Comparison of ENCODE assay signal across 1 cellular context in genomic region chr5:141874262-141874964, GRCh38.
TF ChIP-seq lines count a peak whose summit lies in the region.

No MANE protein-coding gene starts in this region.

TF ChIP-seq in HepG2, 621 proteins besides CTCF, POLR2A, EP300 and RAD21 (continued from another document and continues in another):
- TF ChIP-seq SYNCRIP (IDR thresholded peaks at IDR 0.05; ENCODE audit: insufficient read depth, low read depth, low read length) (no peak), ZNF205 (CRISPR knock-in tag; IDR thresholded peaks at IDR 0.05) (no peak), ZNF362 (CRISPR knock-in tag; IDR thresholded peaks at IDR 0.05; ENCODE audit: borderline replicate concordance) (no peak), TSC22D2 (CRISPR knock-in tag; IDR thresholded peaks at IDR 0.05; ENCODE audit: borderline replicate concordance) (no peak), KDM6A (CRISPR knock-in tag; IDR thresholded peaks at IDR 0.05; ENCODE audit: low read depth) (0 out of 2 replicates have a peak, but pooled peaks have one; percentile 7), ZFP36L2 (CRISPR knock-in tag; IDR thresholded peaks at IDR 0.05) (no peak), AHR (CRISPR knock-in tag; IDR thresholded peaks at IDR 0.05) (no peak), HNRNPH1 (optimal IDR thresholded peaks at IDR 0.05; ENCODE audit: low read depth, low read length) (no peak), RERE (CRISPR knock-in tag; IDR thresholded peaks at IDR 0.05; ENCODE audit: low read depth) (no peak), POLR2G (IDR thresholded peaks at IDR 0.05; ENCODE audit: low read depth, low read length) (no peak), ZNF792 (CRISPR knock-in tag; IDR thresholded peaks at IDR 0.05) (no peak), RXRB (CRISPR knock-in tag; IDR thresholded peaks at IDR 0.05; ENCODE audit: borderline replicate concordance) (peak; percentile 38), REPIN1 (CRISPR knock-in tag; IDR thresholded peaks at IDR 0.05; ENCODE audit: borderline replicate concordance, low read depth) (no peak), ZNF747 (CRISPR knock-in tag; IDR thresholded peaks at IDR 0.05; ENCODE audit: borderline replicate concordance) (no peak), DPF2 (CRISPR knock-in tag; IDR thresholded peaks at IDR 0.05; ENCODE audit: borderline replicate concordance, low read depth) (no peak), CBX1 (IDR thresholded peaks at IDR 0.05; ENCODE audit: low read depth) (no peak), NFYB (CRISPR knock-in tag; IDR thresholded peaks at IDR 0.05) (no peak), TGIF2 (CRISPR knock-in tag; IDR thresholded peaks at IDR 0.05) (no peak), TBL1XR1 (IDR thresholded peaks at IDR 0.05; ENCODE audit: borderline replicate concordance, low read length, partially characterized antibody) (no peak), MAFG (CRISPR knock-in tag; IDR thresholded peaks at IDR 0.05) (no peak), BRCA1 (CRISPR knock-in tag; IDR thresholded peaks at IDR 0.05) (no peak), ZNF225 (CRISPR knock-in tag; IDR thresholded peaks at IDR 0.05) (no peak), MXD1 (CRISPR knock-in tag; IDR thresholded peaks at IDR 0.05) (no peak), HOXA7 (CRISPR knock-in tag; IDR thresholded peaks at IDR 0.05) (no peak), ZFP90 (CRISPR knock-in tag; IDR thresholded peaks at IDR 0.05; ENCODE audit: borderline replicate concordance) (no peak), MED8 (CRISPR knock-in tag; IDR thresholded peaks at IDR 0.05; ENCODE audit: insufficient replicate concordance) (no peak), ZBTB42 (CRISPR knock-in tag; IDR thresholded peaks at IDR 0.05) (no peak), HIC2 (CRISPR knock-in tag; IDR thresholded peaks at IDR 0.05; ENCODE audit: low read depth) (peak; percentile 93; the same call in 1 of the 2 replicates), ZNF547 (CRISPR knock-in tag; IDR thresholded peaks at IDR 0.05) (no peak), ZNF101 (CRISPR knock-in tag; IDR thresholded peaks at IDR 0.05; ENCODE audit: borderline replicate concordance, low read depth) (no peak), ZNF761 (CRISPR knock-in tag; conservative IDR thresholded peaks at IDR 0.05) (no peak), EEA1 (CRISPR knock-in tag; IDR thresholded peaks at IDR 0.05; ENCODE audit: borderline replicate concordance) (no peak), ZNF674 (CRISPR knock-in tag; IDR thresholded peaks at IDR 0.05; ENCODE audit: low read depth) (no peak), ZNF383 (CRISPR knock-in tag; IDR thresholded peaks at IDR 0.05; ENCODE audit: borderline replicate concordance) (no peak), HDAC1 (CRISPR knock-in tag; IDR thresholded peaks at IDR 0.05) (peak; percentile 67; the same call in 1 of the 2 replicates), SP5 (CRISPR knock-in tag; IDR thresholded peaks at IDR 0.05; ENCODE audit: borderline replicate concordance, low read depth) (no peak), JUN (CRISPR knock-in tag; IDR thresholded peaks at IDR 0.05) (no peak), MLXIP (CRISPR knock-in tag; IDR thresholded peaks at IDR 0.05; ENCODE audit: borderline replicate concordance) (no peak), ZNF460 (CRISPR knock-in tag; IDR thresholded peaks at IDR 0.05; ENCODE audit: borderline replicate concordance) (no peak), ZNF646 (CRISPR knock-in tag; IDR thresholded peaks at IDR 0.05) (peak; percentile 41; the same call in 1 of the 2 replicates), NCOA5 (CRISPR knock-in tag; IDR thresholded peaks at IDR 0.05) (no peak), TEAD3 (CRISPR knock-in tag; optimal IDR thresholded peaks at IDR 0.05; ENCODE audit: borderline replicate concordance) (no peak), DNMT3B (CRISPR knock-in tag; conservative IDR thresholded peaks at IDR 0.05) (no peak), RARA (CRISPR knock-in tag; IDR thresholded peaks at IDR 0.05) (peak; percentile 27; the same call in 1 of the 2 replicates), MXD4 (CRISPR knock-in tag; IDR thresholded peaks at IDR 0.05) (no peak)
- TF ChIP-seq, protein P1, sequence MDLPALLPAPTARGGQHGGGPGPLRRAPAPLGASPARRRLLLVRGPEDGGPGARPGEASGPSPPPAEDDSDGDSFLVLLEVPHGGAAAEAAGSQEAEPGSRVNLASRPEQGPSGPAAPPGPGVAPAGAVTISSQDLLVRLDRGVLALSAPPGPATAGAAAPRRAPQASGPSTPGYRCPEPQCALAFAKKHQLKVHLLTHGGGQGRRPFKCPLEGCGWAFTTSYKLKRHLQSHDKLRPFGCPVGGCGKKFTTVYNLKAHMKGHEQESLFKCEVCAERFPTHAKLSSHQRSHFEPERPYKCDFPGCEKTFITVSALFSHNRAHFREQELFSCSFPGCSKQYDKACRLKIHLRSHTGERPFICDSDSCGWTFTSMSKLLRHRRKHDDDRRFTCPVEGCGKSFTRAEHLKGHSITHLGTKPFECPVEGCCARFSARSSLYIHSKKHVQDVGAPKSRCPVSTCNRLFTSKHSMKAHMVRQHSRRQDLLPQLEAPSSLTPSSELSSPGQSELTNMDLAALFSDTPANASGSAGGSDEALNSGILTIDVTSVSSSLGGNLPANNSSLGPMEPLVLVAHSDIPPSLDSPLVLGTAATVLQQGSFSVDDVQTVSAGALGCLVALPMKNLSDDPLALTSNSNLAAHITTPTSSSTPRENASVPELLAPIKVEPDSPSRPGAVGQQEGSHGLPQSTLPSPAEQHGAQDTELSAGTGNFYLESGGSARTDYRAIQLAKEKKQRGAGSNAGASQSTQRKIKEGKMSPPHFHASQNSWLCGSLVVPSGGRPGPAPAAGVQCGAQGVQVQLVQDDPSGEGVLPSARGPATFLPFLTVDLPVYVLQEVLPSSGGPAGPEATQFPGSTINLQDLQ (CRISPR knock-in tag; IDR thresholded peaks at IDR 0.05) = no peak
